ENCODE assay signal across 1 cellular context in genomic region chr22:46798366-46799057, GRCh38.
TF ChIP-seq lines count a peak whose summit lies in the region.

No MANE protein-coding gene starts in this region.

TF ChIP-seq in HepG2, 621 proteins besides CTCF, POLR2A, EP300 and RAD21 (continued from another document and continues in another):
- TF ChIP-seq ZNF329 (CRISPR knock-in tag; IDR thresholded peaks at IDR 0.05; ENCODE audit: low read depth), result no peak
- TF ChIP-seq ZNF331 (CRISPR knock-in tag; IDR thresholded peaks at IDR 0.05), result peak; percentile 91
- TF ChIP-seq ZNF430 (CRISPR knock-in tag; IDR thresholded peaks at IDR 0.05), result no peak
- no peak for TF ChIP-seq NAIF1 (CRISPR knock-in tag; IDR thresholded peaks at IDR 0.05; ENCODE audit: borderline replicate concordance)
- TF ChIP-seq HNF4G (IDR thresholded peaks at IDR 0.05; ENCODE audit: borderline replicate concordance, low read depth, low read length), result peak; percentile 52
- peak; percentile 75; the same call in 1 of the 2 replicates for TF ChIP-seq HNF4G (CRISPR knock-in tag; IDR thresholded peaks at IDR 0.05; ENCODE audit: borderline replicate concordance, low read depth)
- TF ChIP-seq ZBTB3 (CRISPR knock-in tag; IDR thresholded peaks at IDR 0.05; ENCODE audit: borderline replicate concordance, low read depth), result no peak
- no peak for TF ChIP-seq NR2F2 (IDR thresholded peaks at IDR 0.05; ENCODE audit: borderline replicate concordance, low read depth)
- 0 out of 2 replicates have a peak, but pooled peaks have one; percentile 25 for TF ChIP-seq ARID2 (CRISPR knock-in tag; IDR thresholded peaks at IDR 0.05; ENCODE audit: borderline replicate concordance)
- no peak for TF ChIP-seq ZNF703 (CRISPR knock-in tag; IDR thresholded peaks at IDR 0.05; ENCODE audit: borderline replicate concordance)
- TF ChIP-seq PLSCR1 (CRISPR knock-in tag; IDR thresholded peaks at IDR 0.05; ENCODE audit: borderline replicate concordance), result no peak
- no peak for TF ChIP-seq CENPT (CRISPR knock-in tag; IDR thresholded peaks at IDR 0.05; ENCODE audit: low read depth)
- no peak for TF ChIP-seq POLR2G (IDR thresholded peaks at IDR 0.05; ENCODE audit: low read depth, low read length)
- no peak for TF ChIP-seq ZNF577 (CRISPR knock-in tag; IDR thresholded peaks at IDR 0.05; ENCODE audit: borderline replicate concordance, low read depth)
- TF ChIP-seq ZNF256 (CRISPR knock-in tag; conservative IDR thresholded peaks at IDR 0.05), result 0 out of 2 replicates have a peak, but pooled peaks have one; percentile 67
- TF ChIP-seq FOXA1 (IDR thresholded peaks at IDR 0.05), result no peak
- peak; percentile 28; the same call in 1 of the 2 replicates for TF ChIP-seq FOXA1 (CRISPR knock-in tag; IDR thresholded peaks at IDR 0.05)
- no peak for TF ChIP-seq ZNF841 (CRISPR knock-in tag; IDR thresholded peaks at IDR 0.05; ENCODE audit: borderline replicate concordance)
- TF ChIP-seq, protein P1, sequence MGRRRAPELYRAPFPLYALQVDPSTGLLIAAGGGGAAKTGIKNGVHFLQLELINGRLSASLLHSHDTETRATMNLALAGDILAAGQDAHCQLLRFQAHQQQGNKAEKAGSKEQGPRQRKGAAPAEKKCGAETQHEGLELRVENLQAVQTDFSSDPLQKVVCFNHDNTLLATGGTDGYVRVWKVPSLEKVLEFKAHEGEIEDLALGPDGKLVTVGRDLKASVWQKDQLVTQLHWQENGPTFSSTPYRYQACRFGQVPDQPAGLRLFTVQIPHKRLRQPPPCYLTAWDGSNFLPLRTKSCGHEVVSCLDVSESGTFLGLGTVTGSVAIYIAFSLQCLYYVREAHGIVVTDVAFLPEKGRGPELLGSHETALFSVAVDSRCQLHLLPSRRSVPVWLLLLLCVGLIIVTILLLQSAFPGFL (CRISPR knock-in tag; IDR thresholded peaks at IDR 0.05), result no peak
- TF ChIP-seq PBX2 (CRISPR knock-in tag; IDR thresholded peaks at IDR 0.05), result no peak
- 0 out of 2 replicates have a peak, but pooled peaks have one; percentile 24 for TF ChIP-seq EED (CRISPR knock-in tag; IDR thresholded peaks at IDR 0.05)
- TF ChIP-seq SMYD3 (CRISPR knock-in tag; IDR thresholded peaks at IDR 0.05), result no peak
- TF ChIP-seq SNAI1 (CRISPR knock-in tag; IDR thresholded peaks at IDR 0.05; ENCODE audit: borderline replicate concordance), result no peak
- TF ChIP-seq SRF (IDR thresholded peaks at IDR 0.05; ENCODE audit: low read depth, low read length), result no peak
- no peak for TF ChIP-seq ZFP41 (CRISPR knock-in tag; IDR thresholded peaks at IDR 0.05; ENCODE audit: borderline replicate concordance)
- TF ChIP-seq FOXP1 (IDR thresholded peaks at IDR 0.05), result no peak
- no peak for TF ChIP-seq FOXP1 (CRISPR knock-in tag; IDR thresholded peaks at IDR 0.05)
- TF ChIP-seq ZNF574 (CRISPR knock-in tag; IDR thresholded peaks at IDR 0.05), result peak; percentile 86
- no peak for TF ChIP-seq GPN1 (CRISPR knock-in tag; IDR thresholded peaks at IDR 0.05; ENCODE audit: borderline replicate concordance)
- TF ChIP-seq HDAC1 (CRISPR knock-in tag; IDR thresholded peaks at IDR 0.05), result peak; percentile 80; the same call in 1 of the 2 replicates
- no peak for TF ChIP-seq ZNF354B (CRISPR knock-in tag; IDR thresholded peaks at IDR 0.05)
- TF ChIP-seq AHDC1 (CRISPR knock-in tag; IDR thresholded peaks at IDR 0.05; ENCODE audit: borderline replicate concordance), result no peak
- TF ChIP-seq GABPB1 (CRISPR knock-in tag; IDR thresholded peaks at IDR 0.05), result peak; percentile 86
- TF ChIP-seq ZNF224 (CRISPR knock-in tag; IDR thresholded peaks at IDR 0.05), result no peak
- peak; percentile 67 for TF ChIP-seq ELF1 (CRISPR knock-in tag; IDR thresholded peaks at IDR 0.05)
- TF ChIP-seq YEATS4 (CRISPR knock-in tag; IDR thresholded peaks at IDR 0.05; ENCODE audit: borderline replicate concordance), result peak; percentile 64; the same call in 1 of the 2 replicates
- no peak for TF ChIP-seq ZNF576 (CRISPR knock-in tag; IDR thresholded peaks at IDR 0.05)
- TF ChIP-seq POLR2AphosphoS5 (IDR thresholded peaks at IDR 0.05; ENCODE audit: low read depth, low read length), result no peak
- peak; percentile 46; the same call in 1 of the 2 replicates for TF ChIP-seq ZNF281 (CRISPR knock-in tag; IDR thresholded peaks at IDR 0.05; ENCODE audit: borderline replicate concordance)
- no peak; the same call in 1 of the 2 replicates for TF ChIP-seq YEATS2 (CRISPR knock-in tag; IDR thresholded peaks at IDR 0.05; ENCODE audit: borderline replicate concordance)
- TF ChIP-seq CEBPG (CRISPR knock-in tag; IDR thresholded peaks at IDR 0.05), result peak; percentile 98
- no peak; the same call in 1 of the 2 replicates for TF ChIP-seq HMGXB3 (CRISPR knock-in tag; IDR thresholded peaks at IDR 0.05; ENCODE audit: borderline replicate concordance)
- TF ChIP-seq ZNF232 (CRISPR knock-in tag; IDR thresholded peaks at IDR 0.05; ENCODE audit: borderline replicate concordance), result peak; percentile 82; the same call in 1 of the 2 replicates
- no peak for TF ChIP-seq KLF6 (CRISPR knock-in tag; IDR thresholded peaks at IDR 0.05)
